12 cellular contexts compared by ENCODE assay signal in the genomic region with DNA sequence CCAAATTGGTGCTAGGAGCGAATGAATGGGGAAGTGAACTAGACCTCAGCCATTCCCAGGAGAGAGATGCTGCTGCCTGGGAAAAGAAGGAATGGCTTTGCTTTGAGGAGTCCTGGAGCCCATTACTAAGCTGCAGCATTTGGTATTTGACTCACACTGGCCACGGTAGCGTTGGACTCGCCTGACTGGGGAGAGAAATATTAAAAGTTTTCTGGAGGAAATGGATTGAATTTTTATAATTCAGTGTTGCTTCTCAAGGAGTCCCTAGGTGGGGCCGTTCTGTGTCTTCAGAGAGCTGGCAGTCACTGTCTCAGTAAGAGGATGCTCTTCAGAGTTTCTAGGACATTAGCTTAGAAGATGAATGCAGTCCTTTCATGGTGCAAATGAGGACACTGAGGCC. TPM values are rescaled to one million over a fixed set of nuclear protein-coding genes. Genes with fewer than 3 reads are reported as not detected.
DNase-seq lines count a peak whose midpoint lies in the region; ATAC-seq and TF ChIP-seq lines count a peak whose summit lies in the region.
"Had no signal": no experiment of that assay in that cellular context is flagged by ENCODE, and none has a peak within 500 bp of the region (broad histone marks: within the 10 kb centered on the region; RNA-seq: fewer than 3 reads in every experiment).

No MANE protein-coding gene starts in this region.

- H3K23ac ChIP-seq in IMR-90 (ENCODE audit: low read depth, low read length): 0 out of 2 replicates have a peak overlapping the region, but pooled peaks have one; percentile 2

- H3K4me3 ChIP-seq in CD4-positive, alpha-beta memory T cell (ENCODE audit: low read length in 2 of 2): no peak overlapping the region
- H3K4me3 ChIP-seq in IMR-90 (ENCODE audit: insufficient read depth, low read depth, low read length): no peak overlapping the region
- H3K4me3 ChIP-seq: heart left ventricle, skin epidermis, testis had no signal

- no peak overlapping the region for H3K56ac ChIP-seq in IMR-90 (ENCODE audit: extremely low read depth, insufficient read depth, low read length)

- intact Hi-C loops in CD4-positive, alpha-beta memory T cell (cut with micrococcal nuclease): no loop called here
- intact Hi-C loops in IMR-90 (cut with micrococcal nuclease): no loop called here

- no peaks in the 10 kb centered on the region for H3K9me3 ChIP-seq in CD4-positive, alpha-beta memory T cell (ENCODE audit: control insufficient read depth in 1 of 2, low read length in 2 of 2)
- H3K9me3 ChIP-seq in IMR-90 (ENCODE audit: control insufficient read depth, insufficient read depth, low read length): no peaks in the 10 kb centered on the region
- H3K9me3 ChIP-seq: heart left ventricle, testis had no signal

- H3K18ac ChIP-seq in IMR-90 (ENCODE audit: low read depth, low read length): no peak overlapping the region

- H2AFZ ChIP-seq in IMR-90 (replicated peaks; ENCODE audit: low read length, poor library complexity): no peak overlapping the region

- TF ChIP-seq CTCF in IMR-90 (conservative IDR thresholded peaks at IDR 0.05; ENCODE audit: low read depth, low read length): no peak
- no peak for TF ChIP-seq CTCF in omental fat pad (IDR thresholded peaks at IDR 0.05)

- no peaks in the 10 kb centered on the region for H3K27me3 ChIP-seq in CD4-positive, alpha-beta memory T cell (ENCODE audit: insufficient read depth, low read length)
- H3K27me3 ChIP-seq in IMR-90 (ENCODE audit: control insufficient read depth, insufficient read depth, low read length): no peaks in the 10 kb centered on the region
- H3K27me3 ChIP-seq: heart left ventricle, testis had no signal

- H3K4me1 Mint-ChIP-seq in CD4-positive, alpha-beta memory T cell: peaks cover 35 to 76% (median 57%) of the 10 kb centered on the region in 4 donors
- peaks cover 66% of the 10 kb centered on the region for H3K4me1 Mint-ChIP-seq in activated naive CD8-positive, alpha-beta T cell treated with anti-CD3 and anti-CD28 coated beads for 36 hours
- peaks cover 32% of the 10 kb centered on the region for H3K4me1 Mint-ChIP-seq in memory B cell

- peak overlapping the region; percentile 20; the same call in 1 of the 2 replicates for H3K4ac ChIP-seq in IMR-90 (ENCODE audit: low read depth, low read length)

- H3K27ac Mint-ChIP-seq in CD4-positive, alpha-beta memory T cell: peak overlapping the region in 4 of 7 donors; percentile 24 to 88 (median 72)
- peak overlapping the region; percentile 94 for H3K27ac Mint-ChIP-seq in activated naive CD8-positive, alpha-beta T cell treated with anti-CD3 and anti-CD28 coated beads for 36 hours
- peak overlapping the region; percentile 37 for H3K27ac Mint-ChIP-seq in memory B cell

- no peak overlapping the region for H4K91ac ChIP-seq in IMR-90 (ENCODE audit: insufficient read depth, low read depth, low read length)

- in situ Hi-C loops in IMR-90 (cut with MboI; ENCODE audit: low sequenced_read_pairs): no loop called here

- H2AK5ac ChIP-seq in IMR-90 (ENCODE audit: low read depth, low read length): peak overlapping the region; percentile 28

- peaks cover 0 to 2% (median 0%) of the 10 kb centered on the region in 8 donors for H3K9me3 Mint-ChIP-seq in CD4-positive, alpha-beta memory T cell
- no peaks in the 10 kb centered on the region for H3K9me3 Mint-ChIP-seq in activated naive CD8-positive, alpha-beta T cell treated with anti-CD3 and anti-CD28 coated beads for 36 hours
- H3K9me3 Mint-ChIP-seq in memory B cell: no peaks in the 10 kb centered on the region

- no peaks in the 10 kb centered on the region for H3K27me3 Mint-ChIP-seq in CD4-positive, alpha-beta memory T cell
- no peaks in the 10 kb centered on the region for H3K27me3 Mint-ChIP-seq in activated naive CD8-positive, alpha-beta T cell treated with anti-CD3 and anti-CD28 coated beads for 36 hours
- H3K27me3 Mint-ChIP-seq in memory B cell: no peaks in the 10 kb centered on the region

- TF ChIP-seq POLR2A in IMR-90 (IDR thresholded peaks at IDR 0.05; ENCODE audit: low read depth, low read length): no peak

- peak overlapping the region in 3 of 8 donors; percentile 86 to 93 (median 92) for H3K4me3 Mint-ChIP-seq in CD4-positive, alpha-beta memory T cell
- peak overlapping the region; percentile 93 for H3K4me3 Mint-ChIP-seq in activated naive CD8-positive, alpha-beta T cell treated with anti-CD3 and anti-CD28 coated beads for 36 hours
- no peak overlapping the region for H3K4me3 Mint-ChIP-seq in memory B cell

- H3K9me1 ChIP-seq in IMR-90 (ENCODE audit: insufficient read depth, low read length): peaks cover 14% of the 10 kb centered on the region

- no peak overlapping the region for H3K4me2 ChIP-seq in IMR-90 (ENCODE audit: low read depth, low read length)

- no peak overlapping the region for H2BK5ac ChIP-seq in IMR-90 (ENCODE audit: low read depth, low read length, poor library complexity, severe bottlenecking)

- H2BK15ac ChIP-seq in IMR-90 (ENCODE audit: low read depth, low read length): no peak overlapping the region

- H3K79me1 ChIP-seq in IMR-90 (ENCODE audit: low read depth in 1 of 2, low read length in 2 of 2): peaks cover 6 to 40% of the 10 kb centered on the region in 2 experiments

- no peak for TF ChIP-seq RAD21 in IMR-90 (IDR thresholded peaks at IDR 0.05; ENCODE audit: low read length)

- no peak overlapping the region for H3K27ac ChIP-seq in CD4-positive, alpha-beta memory T cell (ENCODE audit: low read depth, low read length)
- no peak overlapping the region for H3K27ac ChIP-seq in IMR-90 (ENCODE audit: insufficient read depth, low read length)
- H3K27ac ChIP-seq: heart left ventricle, skin epidermis, testis had no signal

- ATAC-seq in IMR-90 (ENCODE audit: low read depth) (no peak), memory B cell (ENCODE audit: low read depth) (no peak), omental fat pad (ENCODE audit: low FRiP score) (no peak)
- ATAC-seq: heart left ventricle, left lobe of liver had no signal

- BruUV-seq in IMR-90 (replicated peaks; lab: Mats Ljungman, UMichigan): no TSS peak

- peaks cover 27 to 36% of the 10 kb centered on the region in 2 donors for H3K36me3 Mint-ChIP-seq in CD4-positive, alpha-beta memory T cell
- peaks cover 52% of the 10 kb centered on the region for H3K36me3 Mint-ChIP-seq in activated naive CD8-positive, alpha-beta T cell treated with anti-CD3 and anti-CD28 coated beads for 36 hours
- H3K36me3 Mint-ChIP-seq in memory B cell: peaks cover 17% of the 10 kb centered on the region

- H3K4me1 ChIP-seq in CD4-positive, alpha-beta memory T cell (ENCODE audit: insufficient read depth, low read length): peaks cover 58% of the 10 kb centered on the region
- H3K4me1 ChIP-seq in IMR-90 (ENCODE audit: control insufficient read depth, insufficient read depth, low read length): peaks cover 18% of the 10 kb centered on the region

- DNase-seq in CD4-positive, alpha-beta memory T cell: no peak
- DNase-seq in IMR-90 (peak; percentile 22), memory B cell (ENCODE audit: low spot score in 2 of 2) (no peak), DMS79 (lab: John Stamatoyannopoulos, UW) (no peak), omental fat pad (ENCODE audit: low spot score) (no peak), dedifferentiated amniotic fluid mesenchymal stem cell (ENCODE audit: extremely low spot score) (no peak), NCI-H2227 (lab: John Stamatoyannopoulos, UW; ENCODE audit: unreplicated experiment) (no peak)
- DNase-seq in activated naive CD8-positive, alpha-beta T cell treated with anti-CD3 and anti-CD28 coated beads for 36 hours: no peak
- DNase-seq: heart left ventricle, testis had no signal

- 77% methylated on average over 3 of the region's 5 CpGs; no CpG with 5 or more reads in 1 of the 2 experiments for WGBS in IMR-90 (ENCODE audit: extremely low coverage in 2 of 2, insufficient read length in 1 of 2), 2 experiments

- H2BK20ac ChIP-seq in IMR-90 (ENCODE audit: low read depth, low read length): no peak overlapping the region

- H3K9ac ChIP-seq in IMR-90 (ENCODE audit: low read depth, low read length): no peak overlapping the region

- no peak overlapping the region for H2BK120ac ChIP-seq in IMR-90 (ENCODE audit: low read depth, low read length)

- H3K36me3 ChIP-seq in CD4-positive, alpha-beta memory T cell (ENCODE audit: insufficient read depth, low read length): peaks cover 18% of the 10 kb centered on the region
- no peaks in the 10 kb centered on the region for H3K36me3 ChIP-seq in IMR-90 (ENCODE audit: control insufficient read depth, insufficient read depth, low read length)

- H4K20me1 ChIP-seq in IMR-90 (ENCODE audit: insufficient read depth, low read length): 0 out of 2 replicates have a peak, but pooled peaks cover 7% of the 10 kb centered on the region

- POLR2A ChIA-PET in CD4-positive, alpha-beta memory T cell (lab: Charles Lee; ENCODE audit: partially characterized antibody): interaction anchor here (0.8 to 12.8 kb wide), 5 partner anchors 14 to 64 kb away, joined by 3 to 155 read pairs (median 76); partner anchors contain the start of gene PIK3CD
- POLR2A ChIA-PET in IMR-90 (lab: Charles Lee; ENCODE audit: unreplicated experiment): interaction anchor here (0.6 kb wide), 1 partner anchor 1844 kb away, joined by 3 read pairs; no protein-coding TSS in a partner anchor

- no peak overlapping the region for H4K5ac ChIP-seq in IMR-90 (ENCODE audit: low read depth, low read length)

- CTCF ChIA-PET in CD4-positive, alpha-beta memory T cell (lab: Charles Lee; ENCODE audit: partially characterized antibody): interaction anchor here (0.7 to 2.8 kb wide), 7 partner anchors 11 to 65 kb away, joined by 3 to 14 read pairs (median 5); no protein-coding TSS in a partner anchor
- CTCF ChIA-PET in IMR-90 (lab: Yijun Ruan, JAX): interaction anchor here (1.1 kb wide), 1 partner anchor 65 kb away, joined by 3 read pairs; no protein-coding TSS in a partner anchor

- H2AK9ac ChIP-seq in IMR-90 (replicated peaks; ENCODE audit: low read depth, low read length, poor library complexity): peak overlapping the region; percentile 34

- H3K14ac ChIP-seq in IMR-90 (replicated peaks; ENCODE audit: low read depth, low read length): peak overlapping the region; percentile 42; the same call in 1 of the 2 replicates

- dilution Hi-C loops in IMR-90 (cut with HindIII; ENCODE audit: low sequenced_read_pairs, unreplicated experiment): no loop called here

- H4K8ac ChIP-seq in IMR-90 (ENCODE audit: low read depth in 2 of 2, low read length in 2 of 2): no peak overlapping the region

RNA-seq across cellular contexts. Expression of gene PIK3CD, which starts 40.2 kb away (rescaled TPM):
- total RNA-seq in CD4-positive, alpha-beta memory T cell: 100 to 1,000 TPM; 220 to 236 TPM
- 100 to 1,000 TPM in 1 of 2 donors, 10 to 100 TPM in 1; 57.1 to 110 TPM for polyA plus RNA-seq in CD4-positive, alpha-beta memory T cell
- 5.0 and 5.6 TPM in 2 replicates for total RNA-seq in IMR-90 (2012; rRNA removed)
- polyA plus RNA-seq in IMR-90 (2012; rRNA removed): 12.1 and 13.6 TPM in 2 replicates
- 9.1 and 12.9 TPM in 2 replicates for polyA plus RNA-seq in IMR-90 (2012; cell fraction: cytosol; rRNA removed)
- polyA plus RNA-seq in IMR-90 (2012; cell fraction: nucleus; rRNA removed; ENCODE audit: low replicate concordance): 34.1 and 56.0 TPM in 2 replicates
- total RNA-seq in activated naive CD8-positive, alpha-beta T cell treated with anti-CD3 and anti-CD28 coated beads for 36 hours: 100 to 1,000 TPM; 131 to 134 TPM
- total RNA-seq in omental fat pad: 10 to 100 TPM; 16.5 to 23.0 (median 18.2) TPM

Comparison
In these comparisons a context has a peak if more than half of its experiments do, and no peak if none do; other contexts are left out.
1. H3K27ac Mint-ChIP-seq: peak in every context shown above with its lines; median percentile 94 in activated naive CD8-positive, alpha-beta T cell treated with anti-CD3 and anti-CD28 coated beads for 36 hours; 72 in CD4-positive, alpha-beta memory T cell; 37 in memory B cell.
2. RNA of gene PIK3CD, which starts 40.2 kb away (total RNA-seq): 220 to 236 TPM in CD4-positive, alpha-beta memory T cell and 131 to 134 TPM in activated naive CD8-positive, alpha-beta T cell treated with anti-CD3 and anti-CD28 coated beads for 36 hours; 16.5 to 23.0 TPM in omental fat pad and 5.0 to 5.6 TPM in IMR-90; every median in the first group is over 4 times any median in the second.